ENCODE assay signal across 1 cellular context in genomic region chr22:36687516-36687915, GRCh38.
TF ChIP-seq lines count a peak whose summit lies in the region.

No MANE protein-coding gene starts in this region.

TF ChIP-seq in GM23338, 12 proteins besides CTCF, POLR2A, EP300 and RAD21 (continued from another document):
- TF ChIP-seq ZNF462 (CRISPR knock-in tag; IDR thresholded peaks at IDR 0.05) (no peak), STAT1 (IDR thresholded peaks at IDR 0.05; ENCODE audit: unreplicated experiment) (no peak), ZNF114 (CRISPR knock-in tag; IDR thresholded peaks at IDR 0.05) (no peak), ETS1 (IDR thresholded peaks at IDR 0.05) (no peak), CREB1 (CRISPR knock-in tag; IDR thresholded peaks at IDR 0.05; ENCODE audit: low read depth) (no peak), POLR2AphosphoS5 (IDR thresholded peaks at IDR 0.05; ENCODE audit: low read depth) (no peak), JUNB (IDR thresholded peaks at IDR 0.05; ENCODE audit: unreplicated experiment) (no peak), EZH2phosphoT487 (IDR thresholded peaks at IDR 0.05; ENCODE audit: unreplicated experiment) (no peak)
TF ChIP-seq in GM23338: peak in this region for 0.
